ENCODE assay signal across 8 cellular contexts in genomic region chr9:20558609-20559016, GRCh38.
DNase-seq lines count a peak whose midpoint lies in the region; ATAC-seq and TF ChIP-seq lines count a peak whose summit lies in the region.
"Had no signal": no experiment of that assay in that cellular context is flagged by ENCODE, and none has a peak within 500 bp of the region (broad histone marks: within the 10 kb centered on the region; RNA-seq: fewer than 3 reads in every experiment).

No MANE protein-coding gene starts in this region.

- H2AFZ ChIP-seq in PC-9, result no peak overlapping the region

- peaks cover 13% of the 10 kb centered on the region; the same call in 1 of the 2 replicates for H3K79me2 ChIP-seq in PC-9 (ENCODE audit: low read depth)

- no peaks in the 10 kb centered on the region for H3K9me3 ChIP-seq in PC-9 (ENCODE audit: insufficient read depth, low read depth)

- no peaks in the 10 kb centered on the region for H3K27me3 ChIP-seq in PC-9 (ENCODE audit: insufficient read depth, low read depth)

- CTCF ChIA-PET in PC-9 (lab: Charles Lee), result no interaction called here

- H3K36me3 ChIP-seq in PC-9 (ENCODE audit: low read depth), result no peaks in the 10 kb centered on the region

- ATAC-seq in GM19463 (IDR thresholded peaks at IDR 0.05; ENCODE audit: unreplicated experiment) (peak; percentile 63), GM19395 (IDR thresholded peaks at IDR 0.05; ENCODE audit: unreplicated experiment) (no peak), HG03135 (IDR thresholded peaks at IDR 0.05; ENCODE audit: unreplicated experiment) (no peak), GM18907 (IDR thresholded peaks at IDR 0.05; ENCODE audit: unreplicated experiment) (no peak)

- POLR2A ChIA-PET in PC-9 (lab: Charles Lee; ENCODE audit: unreplicated experiment), result interaction anchor here (0.6 to 0.7 kb wide), 2 partner anchors 12 to 64 kb away, joined by 5 to 8 read pairs; partner anchors contain the start of gene MLLT3

- H3K4me3 ChIP-seq in PC-9 (no peak overlapping the region), epithelial cell of esophagus (ENCODE audit: low read length) (no peak overlapping the region)

- H3K27ac ChIP-seq in PC-9, result peak overlapping the region; percentile 61

- H3K4me1 ChIP-seq in PC-9 (replicated peaks; ENCODE audit: insufficient read depth), result peaks cover 32% of the 10 kb centered on the region

- peak in 1 of 2 experiments; percentile 50 for DNase-seq in PC-9
- DNase-seq in epithelial cell of esophagus (ENCODE audit: low read depth), result peak; percentile 93
- peak; percentile 18 to 46 for DNase-seq in stimulated activated CD4-positive, alpha-beta T cell treated with anti-CD3 and anti-CD28 coated beads, Interleukin-2, amount 100 ng/mL, for 24 hours
- DNase-seq: KG1 had no signal

- H3F3A ChIP-seq in PC-9 (ENCODE audit: insufficient read depth, low read depth), result peaks cover 5% of the 10 kb centered on the region

- no TSS peak for BruUV-seq in PC-9 (replicated peaks; lab: Mats Ljungman, UMichigan)

- TF ChIP-seq CTCF in PC-9 (conservative IDR thresholded peaks at IDR 0.05) (no peak), epithelial cell of esophagus (IDR thresholded peaks at IDR 0.05; ENCODE audit: insufficient read depth, low read depth, low read length, missing control alignments) (no peak)

- H4K20me1 ChIP-seq in PC-9 (ENCODE audit: insufficient read depth), result no peaks in the 10 kb centered on the region

- peak overlapping the region; percentile 26; the same call in 1 of the 2 replicates for H3K4me2 ChIP-seq in PC-9

- H3K9me2 ChIP-seq in PC-9 (ENCODE audit: insufficient read depth), result no peaks in the 10 kb centered on the region

- intact Hi-C loops in PC-9 (cut with micrococcal nuclease; ENCODE audit: unreplicated experiment), result no loop called here
